ENCODE assay signal across 16 cellular contexts in the genomic region with DNA sequence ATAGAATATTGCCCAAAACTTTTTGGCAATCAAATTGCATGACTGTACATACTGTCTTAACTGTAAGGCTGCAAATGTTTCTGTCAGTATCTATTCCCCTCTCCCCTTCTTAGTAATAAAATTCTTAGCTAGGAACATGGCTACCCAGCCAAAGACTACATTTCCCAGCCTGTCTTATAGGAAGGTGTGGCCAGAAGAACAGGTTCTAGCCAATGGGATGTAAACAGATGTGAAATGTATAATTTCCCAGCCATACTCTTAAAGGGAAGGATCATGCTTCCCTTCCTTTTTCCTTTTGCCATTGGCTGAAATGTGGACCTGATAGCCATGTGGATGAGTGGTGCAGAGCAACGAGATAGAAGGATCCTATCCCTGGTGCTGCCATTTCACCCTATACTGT. TPM values are rescaled to one million over a fixed set of nuclear protein-coding genes. Genes with fewer than 3 reads are reported as not detected.
DNase-seq lines count a peak whose midpoint lies in the region; ATAC-seq, FAIRE-seq and TF ChIP-seq lines count a peak whose summit lies in the region.
"Had no signal": no experiment of that assay in that cellular context is flagged by ENCODE, and none has a peak within 500 bp of the region (broad histone marks: within the 10 kb centered on the region; RNA-seq: fewer than 3 reads in every experiment).

No MANE protein-coding gene starts in this region.

- H4K20me1 ChIP-seq in K562 (replicated peaks; ENCODE audit: control insufficient read depth, insufficient read depth, low read length), result no peaks in the 10 kb centered on the region

- no peak overlapping the region for H2AFZ ChIP-seq in K562 (ENCODE audit: low read depth, low read length)

- peaks cover 4% of the 10 kb centered on the region for H3K9me3 Mint-ChIP-seq in activated CD4-positive, alpha-beta T cell treated with anti-CD3 and anti-CD28 coated beads, Interleukin-2, amount 10 ng/mL, durations not matched to agents 24 days and 14 days
- peaks cover 10% of the 10 kb centered on the region for H3K9me3 Mint-ChIP-seq in activated CD4-positive, alpha-beta T cell treated with anti-CD3 and anti-CD28 coated beads, Interleukin-2, amount 10 ng/mL, durations not matched to agents 7 days and 5 days

- no TSS peak for BruUV-seq in K562 (replicated peaks; lab: Mats Ljungman, UMichigan)

- H3K4me3 Mint-ChIP-seq in activated CD4-positive, alpha-beta T cell treated with anti-CD3 and anti-CD28 coated beads, Interleukin-2, amount 10 ng/mL, durations not matched to agents 24 days and 14 days, result no peak overlapping the region
- H3K4me3 Mint-ChIP-seq in activated CD4-positive, alpha-beta T cell treated with anti-CD3 and anti-CD28 coated beads, Interleukin-2, amount 10 ng/mL, durations not matched to agents 7 days and 5 days, result no peak overlapping the region
- H3K4me3 Mint-ChIP-seq: activated CD8-positive, alpha-beta T cell treated with anti-CD3 and anti-CD28 coated beads for 36 hours; naive thymus-derived CD8-positive, alpha-beta T cell had no signal

- CTCF ChIA-PET in activated CD4-positive, alpha-beta T cell treated with anti-CD3 and anti-CD28 coated beads, Interleukin-2, amount 10 ng/mL, durations not matched to agents 7 days and 5 days (lab: Charles Lee), result interaction anchor here (1.0 to 1.6 kb wide), 4 partner anchors 8 to 62 kb away, joined by 3 to 4 read pairs (median 3); no protein-coding TSS in a partner anchor
- CTCF ChIA-PET in K562 (lab: Yijun Ruan, JAX; ENCODE audit: low intra/inter-chr PET ratio), result no interaction called here

- H3K4me1 ChIP-seq in K562 (replicated peaks in 1 of 2; ENCODE audit: control insufficient read depth in 2 of 2, insufficient read depth in 2 of 2, low read length in 2 of 2), result no peaks in the 10 kb centered on the region
- H3K4me1 ChIP-seq in HAP-1, result no peaks in the 10 kb centered on the region
- H3K4me1 ChIP-seq: left lung had no signal

- H3K4me3 ChIP-seq in K562 (no peak overlapping the region), HAP-1 (no peak overlapping the region)
- H3K4me3 ChIP-seq: left lung had no signal

- no peak for TF ChIP-seq RAD21 in K562 (CRISPR knock-in tag; conservative IDR thresholded peaks at IDR 0.05 in 1 of 2, IDR thresholded peaks at IDR 0.05 in 1 of 2)

- H3K27me3 ChIP-seq in K562 (ENCODE audit: control insufficient read depth in 2 of 2, insufficient read depth in 2 of 2, low read length in 2 of 2) (0 out of 5 replicates have a peak, but pooled peaks cover 0 to 2% of the 10 kb centered on the region in 2 experiments), HAP-1 (ENCODE audit: low read depth) (peaks cover 12% of the 10 kb centered on the region)
- H3K27me3 ChIP-seq: left lung had no signal

- no peak for TF ChIP-seq EP300 in K562 (IDR thresholded peaks at IDR 0.05; ENCODE audit: low read length)

- no peak overlapping the region for H3K9ac ChIP-seq in K562 (ENCODE audit: insufficient read depth in 1 of 2, low read depth in 2 of 2, low read length in 2 of 2)

- TF ChIP-seq CTCF in K562 (IDR thresholded peaks at IDR 0.05 in 2 of 3, conservative IDR thresholded peaks at IDR 0.05 in 1 of 3; ENCODE audit: insufficient read depth in 2 of 3, low read depth in 1 of 3, low read length in 3 of 3), result no peak

- H3K27ac Mint-ChIP-seq in activated CD4-positive, alpha-beta T cell treated with anti-CD3 and anti-CD28 coated beads, Interleukin-2, amount 10 ng/mL, durations not matched to agents 24 days and 14 days, result no peak overlapping the region
- no peak overlapping the region for H3K27ac Mint-ChIP-seq in activated CD4-positive, alpha-beta T cell treated with anti-CD3 and anti-CD28 coated beads, Interleukin-2, amount 10 ng/mL, durations not matched to agents 7 days and 5 days
- H3K27ac Mint-ChIP-seq: activated CD8-positive, alpha-beta T cell treated with anti-CD3 and anti-CD28 coated beads for 36 hours had no signal

- intact Hi-C loops in activated CD4-positive, alpha-beta T cell treated with anti-CD3 and anti-CD28 coated beads, Interleukin-2, amount 10 ng/mL, durations not matched to agents 24 days and 14 days (cut with micrococcal nuclease), result no loop called here
- intact Hi-C loops in K562 (cut with micrococcal nuclease), result no loop called here

- H3K9me3 ChIP-seq in K562 (replicated peaks; ENCODE audit: control insufficient read depth, insufficient read depth, low read depth, low read length), result no peaks in the 10 kb centered on the region
- H3K9me3 ChIP-seq in HAP-1, result no peaks in the 10 kb centered on the region

- H3K9me1 ChIP-seq in K562 (ENCODE audit: control insufficient read depth, insufficient read depth, low read length), result no peaks in the 10 kb centered on the region

- no peak overlapping the region for H3K4me2 ChIP-seq in K562 (ENCODE audit: insufficient read depth, low read length)

- WGBS in K562 (ENCODE audit: insufficient coverage, low coverage, missing lambda C conversion rate), result 0% methylated on average over 1 of the region's 1 CpG

- no peaks in the 10 kb centered on the region for H3K79me2 ChIP-seq in K562 (ENCODE audit: control insufficient read depth, insufficient read depth, low read length)

- H3K27me3 Mint-ChIP-seq in activated CD4-positive, alpha-beta T cell treated with anti-CD3 and anti-CD28 coated beads, Interleukin-2, amount 10 ng/mL, durations not matched to agents 24 days and 14 days, result peaks cover 25% of the 10 kb centered on the region
- peaks cover 3% of the 10 kb centered on the region for H3K27me3 Mint-ChIP-seq in activated CD4-positive, alpha-beta T cell treated with anti-CD3 and anti-CD28 coated beads, Interleukin-2, amount 10 ng/mL, durations not matched to agents 7 days and 5 days
- H3K27me3 Mint-ChIP-seq: activated CD8-positive, alpha-beta T cell treated with anti-CD3 and anti-CD28 coated beads for 36 hours; naive thymus-derived CD8-positive, alpha-beta T cell had no signal

- in situ Hi-C loops in K562 (cut with MboI), result no loop called here
- in situ Hi-C loops in HAP-1 (cut with MboI; ENCODE audit: low sequenced_read_pairs), result no loop called here

- H3K36me3 Mint-ChIP-seq in activated CD4-positive, alpha-beta T cell treated with anti-CD3 and anti-CD28 coated beads, Interleukin-2, amount 10 ng/mL, durations not matched to agents 24 days and 14 days (ENCODE audit: low read depth), result no peaks in the 10 kb centered on the region
- H3K36me3 Mint-ChIP-seq in activated CD4-positive, alpha-beta T cell treated with anti-CD3 and anti-CD28 coated beads, Interleukin-2, amount 10 ng/mL, durations not matched to agents 7 days and 5 days (ENCODE audit: low read depth), result peaks cover 6% of the 10 kb centered on the region
- H3K36me3 Mint-ChIP-seq: naive thymus-derived CD8-positive, alpha-beta T cell had no signal

- ATAC-seq in K562, result peak; percentile 73; the same call in 2 of the 3 replicates
- ATAC-seq: activated CD8-positive, alpha-beta T cell treated with anti-CD3 and anti-CD28 coated beads for 36 hours; left lung; naive thymus-derived CD8-positive, alpha-beta T cell had no signal

- no peak for FAIRE-seq in K562 (lab: Jason Lieb, UNC)

- POLR2A ChIA-PET in activated CD4-positive, alpha-beta T cell treated with anti-CD3 and anti-CD28 coated beads, Interleukin-2, amount 10 ng/mL, durations not matched to agents 7 days and 5 days (lab: Charles Lee), result no interaction called here
- POLR2A ChIA-PET in K562 (lab: Yijun Ruan, JAX), result interaction anchor here (0.9 kb wide), 1 partner anchor 11 kb away, joined by 3 read pairs; no protein-coding TSS in a partner anchor

- DNase-seq in activated CD4-positive, alpha-beta T cell treated with anti-CD3 and anti-CD28 coated beads, Interleukin-2, amount 10 ng/mL, durations not matched to agents 24 days and 14 days, result peak; percentile 25
- DNase-seq in activated CD4-positive, alpha-beta T cell treated with anti-CD3 and anti-CD28 coated beads, Interleukin-2, amount 10 ng/mL, durations not matched to agents 7 days and 5 days, result no peak
- DNase-seq in NCI-H2227 treated with DMSO at 0.1 percent for 48 hours (lab: John Stamatoyannopoulos, UW) (peak; percentile 55), K562 (ENCODE audit: extremely low read depth in 1 of 4, low spot score in 3 of 4) (no peak), HAP-1 (ENCODE audit: low spot score in 2 of 2) (no peak), NOMO-1 treated with DMSO at 0.1 percent for 48 hours (lab: John Stamatoyannopoulos, UW; ENCODE audit: unreplicated experiment) (no peak), C1 segment of cervical spinal cord (lab: John Stamatoyannopoulos, UW) (no peak), NCI-H2107 (lab: John Stamatoyannopoulos, UW) (no peak)
- DNase-seq: activated CD8-positive, alpha-beta T cell treated with anti-CD3 and anti-CD28 coated beads for 36 hours; effector CD4-positive, alpha-beta T cell; KBM-7; left lung; naive thymus-derived CD8-positive, alpha-beta T cell; NCI-H187; trophoblast cell had no signal

- H3K36me3 ChIP-seq in K562 (ENCODE audit: control insufficient read depth, insufficient read depth, low read length) (no peaks in the 10 kb centered on the region), HAP-1 (replicated peaks) (no peaks in the 10 kb centered on the region)
- H3K36me3 ChIP-seq: left lung had no signal

- H3K27ac ChIP-seq in K562 (ENCODE audit: extremely low read depth, low read depth, low read length), result no peak overlapping the region
- H3K27ac ChIP-seq: left lung, RWPE1 had no signal

- peaks cover 2% of the 10 kb centered on the region for H3K4me1 Mint-ChIP-seq in activated CD4-positive, alpha-beta T cell treated with anti-CD3 and anti-CD28 coated beads, Interleukin-2, amount 10 ng/mL, durations not matched to agents 24 days and 14 days
- peaks cover 4% of the 10 kb centered on the region for H3K4me1 Mint-ChIP-seq in activated CD4-positive, alpha-beta T cell treated with anti-CD3 and anti-CD28 coated beads, Interleukin-2, amount 10 ng/mL, durations not matched to agents 7 days and 5 days

- no peak for TF ChIP-seq POLR2A in K562 (conservative IDR thresholded peaks at IDR 0.05)

RNA-seq across cellular contexts. Expression of a gene that starts 7.0 kb away (rescaled TPM):
- total RNA-seq in activated CD4-positive, alpha-beta T cell treated with anti-CD3 and anti-CD28 coated beads, Interleukin-2, amount 10 ng/mL, durations not matched to agents 24 days and 14 days, result 70.5 and 73.9 TPM in 2 replicates
- 10 to 100 TPM; 18.4 to 21.5 TPM for total RNA-seq in activated CD4-positive, alpha-beta T cell treated with anti-CD3 and anti-CD28 coated beads, Interleukin-2, amount 10 ng/mL, durations not matched to agents 7 days and 5 days
- total RNA-seq in K562 (2011; cell fraction: chromatin; rRNA removed; ENCODE audit: low replicate concordance), result 1.9 and 2.5 TPM in 2 replicates
- 0.83 and 2.0 TPM in 2 replicates for total RNA-seq in K562 (2011; cell fraction: nucleolus; rRNA removed)
- 1.5 and 2.0 TPM in 2 replicates for total RNA-seq in K562 (2011; cell fraction: nucleoplasm; rRNA removed)
- total RNA-seq in K562 (2014; rRNA removed) (0.09 and 0.16 TPM in 2 replicates), K562 (2014; rRNA removed; fragmentation: Illumina TruSeq; extraction: Trizol) (0.26 and 0.33 TPM in 2 replicates), K562 (2015; rRNA removed; fragmentation: Illumina TruSeq; extraction: Trizol) (0.11 and 0.23 TPM in 2 replicates), K562 (2021) (0.58 and 0.63 TPM in 2 replicates)
- polyA plus RNA-seq in K562 (2011; rRNA removed) (0.23 and 0.35 TPM in 2 replicates), K562 (2014; fragmentation: Illumina TruSeq; extraction: Trizol) (0.53 and 0.55 TPM in 2 replicates), K562 (2014; fragmentation: Nextera tagmentation; extraction: Ambion mirVana) (under 1 TPM in 1 of 2 experiments, not detected in 1; 0.11 TPM), K562 (2014; rRNA removed) (0.15 and 0.49 TPM in 2 replicates)
- 0.28 and 0.54 TPM in 2 replicates for polyA plus RNA-seq in K562 (2011; cell fraction: cytosol; rRNA removed)
- 0.38 and 0.65 TPM in 2 replicates for polyA plus RNA-seq in K562 (2011; cell fraction: nucleus; rRNA removed)
- polyA plus RNA-seq in K562 (2012), result 0.43 and 0.93 TPM in 2 replicates
- 0.45 and 0.74 TPM in 2 replicates for polyA minus RNA-seq in K562 (2011; rRNA and poly(A)+ RNA removed)
- 0.55 TPM in 1 of 2 replicates, not detected in the other for polyA minus RNA-seq in K562 (2011; cell fraction: cytosol; rRNA and poly(A)+ RNA removed)
- polyA minus RNA-seq in K562 (2011; cell fraction: nucleus; rRNA and poly(A)+ RNA removed), result 0.11 and 0.40 TPM in 2 replicates

Comparison
In these comparisons a context has a peak if more than half of its experiments do, and no peak if none do; other contexts are left out.
1. DNase-seq: peak in activated CD4-positive, alpha-beta T cell treated with anti-CD3 and anti-CD28 coated beads, Interleukin-2, amount 10 ng/mL, durations not matched to agents 24 days and 14 days (single experiment) and NCI-H2227 treated with DMSO at 0.1 percent for 48 hours (single experiment); none in activated CD4-positive, alpha-beta T cell treated with anti-CD3 and anti-CD28 coated beads, Interleukin-2, amount 10 ng/mL, durations not matched to agents 7 days and 5 days (single experiment), K562 (0 of 4), HAP-1 (0 of 2), NOMO-1 treated with DMSO at 0.1 percent for 48 hours (single experiment), C1 segment of cervical spinal cord (0 of 14) and NCI-H2107 (single experiment).
2. RNA of a gene that starts 7.0 kb away (total RNA-seq): 70.5 to 73.9 TPM in activated CD4-positive, alpha-beta T cell treated with anti-CD3 and anti-CD28 coated beads, Interleukin-2, amount 10 ng/mL, durations not matched to agents 24 days and 14 days and 18.4 to 21.5 TPM in activated CD4-positive, alpha-beta T cell treated with anti-CD3 and anti-CD28 coated beads, Interleukin-2, amount 10 ng/mL, durations not matched to agents 7 days and 5 days; 0.09 to 2.5 TPM in K562; every median in the first group is over 4 times any median in the second.